Comparison of ENCODE assay signal across 22 cellular contexts in the genomic region with DNA sequence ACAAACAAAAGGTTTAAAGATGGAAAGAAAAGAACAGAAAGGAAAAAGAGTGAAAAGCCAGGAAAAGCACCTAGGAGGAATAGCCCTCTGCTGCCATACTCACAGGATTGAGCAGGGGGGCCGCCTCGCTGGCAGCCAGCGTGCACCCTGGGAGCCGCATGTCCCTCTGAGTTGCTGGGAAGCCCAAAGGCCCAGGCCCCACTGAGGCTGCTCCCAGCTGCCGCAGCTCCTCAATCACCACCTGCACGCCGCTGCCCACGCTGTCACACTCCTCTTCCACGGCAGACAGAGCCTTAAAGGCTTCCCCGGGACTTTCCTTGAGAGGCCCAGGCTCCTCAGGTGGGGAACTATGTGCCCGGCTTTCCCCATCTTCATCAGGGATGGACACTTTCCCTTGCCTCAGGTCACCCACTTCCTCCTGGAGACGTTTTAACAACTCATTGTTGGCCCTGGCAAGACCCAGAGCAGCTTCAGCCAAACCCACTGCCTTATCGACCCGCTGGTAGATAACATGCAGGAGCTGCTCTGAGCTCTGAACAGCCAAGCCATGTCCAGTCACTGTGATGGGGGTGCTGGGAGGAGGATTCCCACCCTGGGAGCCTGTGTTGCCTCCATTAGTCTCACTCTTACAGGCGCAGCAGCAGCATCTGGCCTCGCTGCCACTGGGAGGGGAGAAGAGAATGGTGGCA. TPM values are rescaled to one million over a fixed set of nuclear protein-coding genes. Genes with fewer than 3 reads are reported as not detected.
"Had no signal": no experiment of that assay in that cellular context is flagged by ENCODE, and none has a peak within 500 bp of the region (broad histone marks: within the 10 kb centered on the region; RNA-seq: fewer than 3 reads in every experiment).

No MANE protein-coding gene starts in this region.

- H2AFZ ChIP-seq: neural progenitor cell, parathyroid adenoma had no signal

- H3K9me3 ChIP-seq: colonic mucosa, esophagus squamous epithelium, lower lobe of right lung, suprapubic skin had no signal

- H3K4me3 ChIP-seq: colonic mucosa, esophagus squamous epithelium, lower lobe of right lung, neural progenitor cell, suprapubic skin had no signal

- H3K36me3 ChIP-seq: colonic mucosa, neural progenitor cell had no signal

- H3K4me3 Mint-ChIP-seq: activated CD4-positive, alpha-beta T cell treated with anti-CD3 and anti-CD28 coated beads, Interleukin-2, amount 10 ng/mL, durations not matched to agents 7 days and 5 days; activated naive CD4-positive, alpha-beta T cell treated with anti-CD3 and anti-CD28 coated beads for 36 hours; immature natural killer cell; neural progenitor cell had no signal

- H3K36me3 Mint-ChIP-seq: neural progenitor cell had no signal

- DNase-seq: activated CD4-positive, alpha-beta T cell treated with anti-CD3 and anti-CD28 coated beads, Interleukin-2, amount 10 ng/mL, durations not matched to agents 7 days and 5 days; activated CD8-positive, alpha-beta memory T cell treated with anti-CD3 and anti-CD28 coated beads for 24 hours; activated naive CD4-positive, alpha-beta T cell treated with anti-CD3 and anti-CD28 coated beads for 36 hours; central memory CD4-positive, alpha-beta T cell; colonic mucosa; esophagus squamous epithelium; immature natural killer cell; lower lobe of right lung; midbrain; stimulated activated CD4-positive, alpha-beta T cell treated with anti-CD3 and anti-CD28 coated beads, Interleukin-4, amount 100 ng/mL, for 4 hours; stimulated activated CD8-positive, alpha-beta memory T cell treated with anti-CD3 and anti-CD28 coated beads, Interleukin-4, amount 100 ng/mL, for 48 hours; stimulated activated naive CD8-positive, alpha-beta T cell treated with anti-CD3 and anti-CD28 coated beads, Interleukin-15, Interleukin-2, amounts not matched to agents 100 U/mL and 50 U/mL, for 24 hours; trophoblast cell had no signal

- ATAC-seq: lower lobe of right lung; stimulated activated naive CD8-positive, alpha-beta T cell treated with anti-CD3 and anti-CD28 coated beads, Interleukin-15, Interleukin-2, amounts not matched to agents 100 U/mL and 50 U/mL, for 24 hours had no signal

- H3K27me3 ChIP-seq: colonic mucosa, esophagus squamous epithelium, neural progenitor cell, suprapubic skin had no signal

- H3K27ac Mint-ChIP-seq: activated CD4-positive, alpha-beta T cell treated with anti-CD3 and anti-CD28 coated beads, Interleukin-2, amount 10 ng/mL, durations not matched to agents 7 days and 5 days; activated naive CD4-positive, alpha-beta T cell treated with anti-CD3 and anti-CD28 coated beads for 36 hours; immature natural killer cell; neural progenitor cell had no signal

- H3K4me1 Mint-ChIP-seq: activated CD4-positive, alpha-beta T cell treated with anti-CD3 and anti-CD28 coated beads, Interleukin-2, amount 10 ng/mL, durations not matched to agents 7 days and 5 days had no signal

- H3K9ac ChIP-seq: neural progenitor cell, parathyroid adenoma had no signal

- H3K4me1 ChIP-seq: colonic mucosa, parathyroid adenoma had no signal

- H3K27ac ChIP-seq: colonic mucosa, esophagus squamous epithelium, lower lobe of right lung, neural progenitor cell, parathyroid adenoma, suprapubic skin had no signal

- H3K4me2 ChIP-seq: neural progenitor cell had no signal

- H3K9me3 Mint-ChIP-seq: activated CD4-positive, alpha-beta T cell treated with anti-CD3 and anti-CD28 coated beads, Interleukin-2, amount 10 ng/mL, durations not matched to agents 7 days and 5 days; activated naive CD4-positive, alpha-beta T cell treated with anti-CD3 and anti-CD28 coated beads for 36 hours; immature natural killer cell; neural progenitor cell had no signal

RNA-seq across cellular contexts. Expression of a gene that starts 43.5 kb away (rescaled TPM):
- total RNA-seq: activated naive CD4-positive, alpha-beta T cell treated with anti-CD3 and anti-CD28 coated beads for 36 hours; colonic mucosa; esophagus squamous epithelium; fibroblast of villous mesenchyme; glomerular endothelial cell; lower lobe of right lung; myocyte; renal cortical epithelial cell; suprapubic skin had no signal
- polyA plus RNA-seq: adipose tissue, immature natural killer cell, small intestine had no signal
